ENCODE assay signal across 8 cellular contexts in genomic region chr16:2904100-2904921, GRCh38. TPM values are rescaled to one million over a fixed set of nuclear protein-coding genes. Genes with fewer than 3 reads are reported as not detected.
DNase-seq lines count a peak whose midpoint lies in the region; ATAC-seq and TF ChIP-seq lines count a peak whose summit lies in the region.

No MANE protein-coding gene starts in this region.

- H3K4me2 ChIP-seq in OCI-LY3 (ENCODE audit: low read length): peak overlapping the region; percentile 91

- H3K27ac ChIP-seq in C4-2B: peak overlapping the region; percentile 98
- H3K27ac ChIP-seq in OCI-LY3 (ENCODE audit: low read length): peak overlapping the region; percentile 39
- H3K27ac ChIP-seq in epithelial cell of prostate: peak overlapping the region; percentile 81

- H3K4me1 ChIP-seq in OCI-LY3 (ENCODE audit: low read length): peaks cover 8% of the 10 kb centered on the region

- TF ChIP-seq CTCF in C4-2B (conservative IDR thresholded peaks at IDR 0.05) (peak; percentile 98), OCI-LY3 (IDR thresholded peaks at IDR 0.05; ENCODE audit: low read depth, low read length) (peak; percentile 68)

- peak overlapping the region; percentile 91 for H3K9ac ChIP-seq in OCI-LY3 (ENCODE audit: low read length)

- H3K79me2 ChIP-seq in OCI-LY3 (ENCODE audit: low read length): no peaks in the 10 kb centered on the region

- H3K36me3 ChIP-seq in OCI-LY3 (replicated peaks; ENCODE audit: low read depth, low read length): no peaks in the 10 kb centered on the region

- ATAC-seq in GM19372 (IDR thresholded peaks at IDR 0.05; ENCODE audit: low read depth, unreplicated experiment): peak; percentile 36

- H3K9me3 ChIP-seq in OCI-LY3 (ENCODE audit: insufficient read depth, low read length): no peaks in the 10 kb centered on the region

- H2AFZ ChIP-seq in OCI-LY3 (ENCODE audit: low read depth, low read length): peak overlapping the region; percentile 91

- peak overlapping the region; percentile 89 for H3K4me3 ChIP-seq in OCI-LY3 (ENCODE audit: low read length)

- DNase-seq in HUDEP-2 (lab: John Stamatoyannopoulos, UW; ENCODE audit: unreplicated experiment in 76 of 76) (peak in 73 of 76 experiments; percentile 22 to 88 (median 70)), activated T-cell treated with anti-CD3 and anti-CD28 coated beads for 48 hours (ENCODE audit: low read depth) (peak; percentile 78), epithelial cell of prostate (ENCODE audit: low read depth, low spot score) (no peak), mucosa of gallbladder (ENCODE audit: low spot score) (peak; percentile 89)
- peak; percentile 65 for DNase-seq in stimulated activated CD8-positive, alpha-beta memory T cell treated with anti-CD3 and anti-CD28 coated beads, Interleukin-4, amount 100 ng/mL, for 24 hours (ENCODE audit: low read depth)

- H4K20me1 ChIP-seq in OCI-LY3 (ENCODE audit: insufficient read depth, low read length): no peaks in the 10 kb centered on the region

- H3K27me3 ChIP-seq in OCI-LY3 (ENCODE audit: low read depth, low read length): no peaks in the 10 kb centered on the region

RNA-seq across cellular contexts. Expression of gene FLYWCH1, which starts 7.4 kb away (rescaled TPM):
- 57.5 TPM for total RNA-seq in mucosa of gallbladder

RNA-seq across cellular contexts. Expression of gene FLYWCH2, which starts 21.3 kb away (rescaled TPM):
- 35.5 TPM for total RNA-seq in mucosa of gallbladder

RNA-seq across cellular contexts. Expression of gene PRSS22, which starts 46.3 kb away (rescaled TPM):
- 52.7 TPM for total RNA-seq in mucosa of gallbladder

RNA-seq across cellular contexts. Expression of gene KREMEN2, which starts 59.8 kb away (rescaled TPM):
- total RNA-seq in mucosa of gallbladder: not detected

Comparison
In these comparisons a context has a peak if more than half of its experiments do, and no peak if none do; other contexts are left out.
1. H3K27ac ChIP-seq: peak in every context shown above with its lines; median percentile 98 in C4-2B; 81 in epithelial cell of prostate; 39 in OCI-LY3.